Comparison of ENCODE assay signal across 30 cellular contexts in genomic region chr17:6531575-6531974, GRCh38.
"Had no signal": no experiment of that assay in that cellular context is flagged by ENCODE, and none has a peak within 500 bp of the region (broad histone marks: within the 10 kb centered on the region; RNA-seq: fewer than 3 reads in every experiment).

No MANE protein-coding gene starts in this region.

- H3K36me3 ChIP-seq: adrenal gland, ascending aorta, breast epithelium, cardiac muscle cell, WERI-Rb-1 had no signal

- H3K4me1 ChIP-seq: adrenal gland, ascending aorta, breast epithelium, esophagus squamous epithelium had no signal

- H3K27me3 ChIP-seq: adrenal gland, ascending aorta, breast epithelium, cardiac muscle cell, esophagus squamous epithelium had no signal

- H3K4me3 ChIP-seq: adrenal gland, ascending aorta, breast epithelium, cardiac muscle cell, coronary artery, esophagus squamous epithelium had no signal

- H3K27ac ChIP-seq: adrenal gland, ascending aorta, breast epithelium, cardiac muscle cell, coronary artery, esophagus squamous epithelium, WERI-Rb-1 had no signal

- H3K9me3 ChIP-seq: adrenal gland, ascending aorta, breast epithelium, esophagus squamous epithelium had no signal

- DNase-seq: activated B cell treated with CpG ODN at 0.5 μM for 24 hours; activated CD4-positive, alpha-beta T cell treated with anti-CD3 and anti-CD28 coated beads for 48 hours; activated CD4-positive, alpha-beta T cell treated with anti-CD3 and anti-CD28 coated beads, Interleukin-2, amount 50 U/mL, for 1 hour; activated CD4-positive, alpha-beta T cell treated with anti-CD3 and anti-CD28 coated beads, Interleukin-2, amount 50 U/mL, for 48 hours; activated CD8-positive, alpha-beta memory T cell treated with anti-CD3 and anti-CD28 coated beads, Interleukin-2, amount 10 ng/mL, durations not matched to agents 7 days and 5 days; activated CD8-positive, alpha-beta memory T cell treated with anti-CD3 and anti-CD28 coated beads, Interleukin-2, amount 50 U/mL, for 4 hours; activated CD8-positive, alpha-beta T cell treated with anti-CD3 and anti-CD28 coated beads, Interleukin-2, amount 10 ng/mL, durations not matched to agents 7 days and 5 days; activated effector memory CD4-positive, alpha-beta T cell treated with anti-CD3 and anti-CD28 coated beads, Interleukin-2, amount 50 U/mL, for 16 hours; activated naive CD4-positive, alpha-beta T cell treated with anti-CD3 and anti-CD28 coated beads for 36 hours; activated naive CD8-positive, alpha-beta T cell treated with anti-CD3 and anti-CD28 coated beads for 36 hours; activated naive CD8-positive, alpha-beta T cell treated with anti-CD3 and anti-CD28 coated beads, Interleukin-2, amount 50 U/mL, for 24 hours; activated T-cell treated with anti-CD3 and anti-CD28 coated beads, Interleukin-2, amount 50 U/mL, for 1 hour; activated T-cell treated with anti-CD3 and anti-CD28 coated beads, Interleukin-2, amount 50 U/mL, for 48 hours; adrenal gland; amygdala; central memory CD4-positive, alpha-beta T cell; cerebellar nuclear complex; effector CD4-positive, alpha-beta T cell; effector memory CD8-positive, alpha-beta T cell; erythroblast; esophagus squamous epithelium; foreskin melanocyte; T-helper 1 cell; T-helper 17 cell; T1000; WERI-Rb-1 had no signal
